In genomic region chr6:129475477-129476247, GRCh38 we compare ENCODE assay signal across 1 cellular context.
TF ChIP-seq lines count a peak whose summit lies in the region.

No MANE protein-coding gene starts in this region.

TF ChIP-seq in WTC11, 78 proteins besides CTCF, POLR2A, EP300 and RAD21 (continued from another document):
- TF ChIP-seq TCF7 (CRISPR knock-in tag; IDR thresholded peaks at IDR 0.05; ENCODE audit: low read depth) (no peak), ZBTB43 (CRISPR knock-in tag; IDR thresholded peaks at IDR 0.05) (no peak)
- TF ChIP-seq, protein P1, sequence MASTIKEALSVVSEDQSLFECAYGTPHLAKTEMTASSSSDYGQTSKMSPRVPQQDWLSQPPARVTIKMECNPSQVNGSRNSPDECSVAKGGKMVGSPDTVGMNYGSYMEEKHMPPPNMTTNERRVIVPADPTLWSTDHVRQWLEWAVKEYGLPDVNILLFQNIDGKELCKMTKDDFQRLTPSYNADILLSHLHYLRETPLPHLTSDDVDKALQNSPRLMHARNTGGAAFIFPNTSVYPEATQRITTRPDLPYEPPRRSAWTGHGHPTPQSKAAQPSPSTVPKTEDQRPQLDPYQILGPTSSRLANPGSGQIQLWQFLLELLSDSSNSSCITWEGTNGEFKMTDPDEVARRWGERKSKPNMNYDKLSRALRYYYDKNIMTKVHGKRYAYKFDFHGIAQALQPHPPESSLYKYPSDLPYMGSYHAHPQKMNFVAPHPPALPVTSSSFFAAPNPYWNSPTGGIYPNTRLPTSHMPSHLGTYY (CRISPR knock-in tag; IDR thresholded peaks at IDR 0.05) = no peak
